17 cellular contexts compared by ENCODE assay signal in genomic region chr6:21386744-21387143, GRCh38.
DNase-seq lines count a peak whose midpoint lies in the region; TF ChIP-seq lines count a peak whose summit lies in the region.
"Had no signal": no experiment of that assay in that cellular context is flagged by ENCODE, and none has a peak within 500 bp of the region (broad histone marks: within the 10 kb centered on the region; RNA-seq: fewer than 3 reads in every experiment).

No MANE protein-coding gene starts in this region.

- H3K4me2 ChIP-seq in mesendoderm (ENCODE audit: low read length) (no peak overlapping the region), osteoblast (ENCODE audit: insufficient read depth, low read length) (no peak overlapping the region)

- H4K5ac ChIP-seq in mesendoderm (ENCODE audit: low read length), result no peak overlapping the region

- H3K27ac ChIP-seq in mesendoderm (ENCODE audit: low read depth, low read length) (peak overlapping the region; percentile 41), osteoblast (ENCODE audit: low read depth, low read length) (no peak overlapping the region)
- H3K27ac ChIP-seq: neutrophil, skin epidermis had no signal

- H3K4me1 ChIP-seq in mesendoderm (ENCODE audit: control insufficient read depth, low read depth, low read length) (peaks cover 2% of the 10 kb centered on the region), osteoblast (ENCODE audit: insufficient read depth, low read length) (peaks cover 7% of the 10 kb centered on the region)

- no peaks in the 10 kb centered on the region for H3K9me3 ChIP-seq in osteoblast (ENCODE audit: low read depth, low read length)
- H3K9me3 ChIP-seq in MG63, result no peaks in the 10 kb centered on the region
- H3K9me3 ChIP-seq: neutrophil had no signal

- H3K79me1 ChIP-seq in mesendoderm (ENCODE audit: low read length), result no peaks in the 10 kb centered on the region

- no peak overlapping the region for H2BK120ac ChIP-seq in mesendoderm (ENCODE audit: low read depth, low read length)

- H2AFZ ChIP-seq in osteoblast (ENCODE audit: low read length), result no peak overlapping the region

- no peak for TF ChIP-seq CTCF in NB4 (IDR thresholded peaks at IDR 0.05; ENCODE audit: low read depth, low read length)
- TF ChIP-seq CTCF in choroid plexus epithelial cell (conservative IDR thresholded peaks at IDR 0.05; ENCODE audit: low read depth, low read length), result no peak
- no peak for TF ChIP-seq CTCF in osteoblast (IDR thresholded peaks at IDR 0.05; ENCODE audit: extremely low read depth, low read depth, low read length)

- H3K9ac ChIP-seq in mesendoderm (ENCODE audit: low read length), result no peak overlapping the region

- H3K36me3 ChIP-seq in mesendoderm (ENCODE audit: control insufficient read depth, insufficient read depth, low read length) (no peaks in the 10 kb centered on the region), osteoblast (ENCODE audit: insufficient read depth, low read length) (no peaks in the 10 kb centered on the region), MG63 (no peaks in the 10 kb centered on the region)
- H3K36me3 ChIP-seq: neutrophil had no signal

- H2BK5ac ChIP-seq in mesendoderm (ENCODE audit: low read length), result no peak overlapping the region

- H3K4me3 ChIP-seq in NB4 (ENCODE audit: low read depth, low read length) (no peak overlapping the region), choroid plexus epithelial cell (ENCODE audit: low read depth, low read length) (no peak overlapping the region), mesendoderm (ENCODE audit: low read length) (no peak overlapping the region), osteoblast (ENCODE audit: insufficient read depth, low read length) (no peak overlapping the region), MG63 (no peak overlapping the region)
- H3K4me3 ChIP-seq: GM12878, skin epidermis had no signal

- no peak for TF ChIP-seq POLR2A in NB4 (IDR thresholded peaks at IDR 0.05; ENCODE audit: extremely low read depth, insufficient read length)

- no CpG with 5 or more reads among the region's 2 CpGs for whole genome bisulfite sequencing in mesendoderm (ENCODE audit: extremely low coverage, insufficient coverage, low lambda C conversion rate)

- H3K27me3 ChIP-seq in mesendoderm (ENCODE audit: insufficient read depth, low read length, poor library complexity) (no peaks in the 10 kb centered on the region), osteoblast (ENCODE audit: insufficient read depth, low read length) (no peaks in the 10 kb centered on the region), MG63 (no peaks in the 10 kb centered on the region)
- H3K27me3 ChIP-seq: neutrophil had no signal

- DNase-seq in ELF-1 (ENCODE audit: low read depth, low spot score) (peak; percentile 69), NB4 (ENCODE audit: low read depth) (peak; percentile 43), choroid plexus epithelial cell (ENCODE audit: low read depth) (peak; percentile 26), mesendoderm (peak; percentile 97), osteoblast (ENCODE audit: insufficient read length, low spot score, missing footprints) (no peak), middle frontal gyrus (ENCODE audit: extremely low spot score, low spot score) (no peak), MG63 (no peak)
- DNase-seq: activated CD8-positive, alpha-beta memory T cell treated with anti-CD3 and anti-CD28 coated beads, Interleukin-2, amount 50 U/mL, for 4 hours; activated naive CD8-positive, alpha-beta T cell treated with anti-CD3 and anti-CD28 coated beads for 36 hours; CD4-positive, alpha-beta T cell; DMS79; Kasumi-1; NCI-H2081 treated with DMSO at 0.1 percent for 48 hours; stimulated activated CD4-positive, alpha-beta T cell treated with anti-CD3 and anti-CD28 coated beads, Interleukin-2, amount 100 ng/mL, for 24 hours had no signal

- no peaks in the 10 kb centered on the region for H4K20me1 ChIP-seq in osteoblast (ENCODE audit: insufficient read depth, low read length)

- H2BK15ac ChIP-seq in mesendoderm (replicated peaks; ENCODE audit: low read depth), result no peak overlapping the region

- H3K23ac ChIP-seq in mesendoderm (ENCODE audit: low read length), result no peak overlapping the region

- H3K79me2 ChIP-seq in mesendoderm (ENCODE audit: control insufficient read depth, insufficient read depth, low read length) (no peaks in the 10 kb centered on the region), osteoblast (ENCODE audit: insufficient read depth, low read length) (no peaks in the 10 kb centered on the region)

- no peak overlapping the region for H3K18ac ChIP-seq in mesendoderm (ENCODE audit: low read length)

- H3K56ac ChIP-seq in mesendoderm (ENCODE audit: low read length), result no peak overlapping the region

- H3K4ac ChIP-seq in mesendoderm (ENCODE audit: low read depth, low read length), result no peak overlapping the region

- no peak overlapping the region for H4K8ac ChIP-seq in mesendoderm (ENCODE audit: low read depth, low read length)

- no peak overlapping the region for H2AK5ac ChIP-seq in mesendoderm (ENCODE audit: low read length)

Comparison
In these comparisons a context has a peak if more than half of its experiments do, and no peak if none do; other contexts are left out.
1. DNase-seq: peak in ELF-1 (single experiment), NB4 (single experiment), choroid plexus epithelial cell (single experiment) and mesendoderm (single experiment); none in osteoblast (single experiment), middle frontal gyrus (single experiment) and MG63 (single experiment).